Comparison of ENCODE assay signal across 1 cellular context in genomic region chr19:12665281-12665573, GRCh38.
TF ChIP-seq lines count a peak whose summit lies in the region.

No MANE protein-coding gene starts in this region.

TF ChIP-seq in K562, 482 proteins besides CTCF, POLR2A, EP300 and RAD21:
- no peak for TF ChIP-seq CREB1 (IDR thresholded peaks at IDR 0.05)
- no peak for TF ChIP-seq CREB1 (CRISPR knock-in tag; IDR thresholded peaks at IDR 0.05)
- TF ChIP-seq ETV1 (tag; conservative IDR thresholded peaks at IDR 0.05; ENCODE audit: low read depth) = no peak
- TF ChIP-seq SPI1 (IDR thresholded peaks at IDR 0.05; ENCODE audit: borderline replicate concordance, low read depth, low read length) = 0 out of 2 replicates have a peak, but pooled peaks have one; percentile 33
- no peak for TF ChIP-seq ZBTB11 (CRISPR knock-in tag; IDR thresholded peaks at IDR 0.05)
- TF ChIP-seq ELK1 (CRISPR knock-in tag; IDR thresholded peaks at IDR 0.05) = no peak
- TF ChIP-seq THRB (CRISPR knock-in tag; conservative IDR thresholded peaks at IDR 0.05) = no peak
- TF ChIP-seq CBFA2T2 (conservative IDR thresholded peaks at IDR 0.05) = no peak
- TF ChIP-seq SNAPC5 (CRISPR knock-in tag; IDR thresholded peaks at IDR 0.05) = no peak
